8 cellular contexts compared by ENCODE assay signal in the genomic region with DNA sequence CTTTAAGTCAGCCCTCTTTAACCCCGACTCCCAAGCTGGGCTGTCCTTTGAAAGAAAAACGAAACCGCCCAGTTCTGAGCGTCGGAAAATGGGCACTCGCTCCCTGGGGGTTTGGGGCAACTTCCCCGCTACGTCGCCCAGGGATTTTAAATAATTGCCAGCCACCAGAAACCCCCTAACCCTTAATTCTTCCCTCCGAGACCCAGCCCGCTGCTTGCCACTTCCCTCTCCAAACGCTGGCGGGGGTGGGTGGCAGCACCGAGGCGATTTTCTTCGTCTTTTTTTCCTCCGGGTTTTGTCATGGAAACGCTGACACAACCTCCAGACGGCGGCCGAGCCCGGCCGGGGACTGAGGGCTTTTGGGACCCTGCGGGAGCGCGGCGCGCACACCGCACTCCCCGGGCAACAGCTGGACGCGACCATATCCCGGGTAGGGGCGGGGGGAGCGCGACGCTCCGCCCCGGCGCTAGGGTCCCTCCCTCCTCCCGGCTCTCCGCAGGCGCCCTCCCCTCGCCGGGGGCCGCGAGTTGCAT. TPM values are rescaled to one million over a fixed set of nuclear protein-coding genes. Genes with fewer than 3 reads are reported as not detected.
A peak's percentile ranks its signal among the peaks of the same experiment; 100 is the strongest.
DNase-seq lines count a peak whose midpoint lies in the region; ATAC-seq and TF ChIP-seq lines count a peak whose summit lies in the region.

A gene (plus strand): TSS at position 532 of the 533 bp plus-strand sequence.

- no peaks in the 10 kb centered on the region for H3K4me1 ChIP-seq in colonic mucosa

- no peak for TF ChIP-seq CTCF in colonic mucosa (IDR thresholded peaks at IDR 0.05)

- H3K27me3 ChIP-seq in colonic mucosa (peaks cover 22% of the 10 kb centered on the region), layer of hippocampus (ENCODE audit: control insufficient read depth, insufficient read depth, low read length) (peaks cover 2% of the 10 kb centered on the region)

- DNase-seq in AG08395 (ENCODE audit: low spot score) (peak; percentile 93), NCI-H510A treated with DMSO at 0.1 percent for 48 hours (lab: John Stamatoyannopoulos, UW) (peak; percentile 86), colonic mucosa (peak; percentile 66)
- DNase-seq in activated CD4-positive, alpha-beta T cell treated with anti-CD3 and anti-CD28 coated beads for 48 hours: peak; percentile 85
- DNase-seq in stimulated activated CD4-positive, alpha-beta T cell treated with anti-CD3 and anti-CD28 coated beads, Interleukin-1b, Interleukin-23, amount 100 ng/mL, for 1 hour (ENCODE audit: low read depth in 2 of 2): peak; percentile 49 to 51

- H3K9ac ChIP-seq in colonic mucosa (ENCODE audit: low read depth in 2 of 2, low read length in 2 of 2): peak within 1 kb of the TSS; percentile 79 to 93

- H3K4me3 ChIP-seq in colonic mucosa: peak within 1 kb of the TSS; percentile 76

- H3K27ac ChIP-seq in colonic mucosa (peak within 1 kb of the TSS; percentile 84), layer of hippocampus (ENCODE audit: low read depth, low read length) (peak within 1 kb of the TSS; percentile 80)

- no peaks in the 10 kb centered on the region for H3K36me3 ChIP-seq in colonic mucosa

- intact Hi-C loops in colonic mucosa (cut with DNase I): no loop called here

- no peaks in the 10 kb centered on the region for H3K9me3 ChIP-seq in colonic mucosa

- ATAC-seq in GM18907 (IDR thresholded peaks at IDR 0.05; ENCODE audit: unreplicated experiment): peak; percentile 63
- ATAC-seq in HG03175 (IDR thresholded peaks at IDR 0.05; ENCODE audit: unreplicated experiment): peak; percentile 73

RNA-seq across cellular contexts. Expression of the gene that starts here (rescaled TPM):
- 1 to 10 TPM; 2.9 to 4.9 TPM for total RNA-seq in colonic mucosa

Comparison
In these comparisons a context has a peak if more than half of its experiments do, and no peak if none do; other contexts are left out.
1. Peak in every context shown above with its lines: DNase-seq, ATAC-seq, H3K4me3 ChIP-seq and H3K27ac ChIP-seq.